In genomic region chr4:148452970-148453369, GRCh38 we compare ENCODE assay signal across 24 cellular contexts. TPM values are rescaled to one million over a fixed set of nuclear protein-coding genes. Genes with fewer than 3 reads are reported as not detected.
DNase-seq lines count a peak whose midpoint lies in the region; ATAC-seq and FAIRE-seq lines count a peak whose summit lies in the region.
"Had no signal": no experiment of that assay in that cellular context is flagged by ENCODE, and none has a peak within 500 bp of the region (broad histone marks: within the 10 kb centered on the region; RNA-seq: fewer than 3 reads in every experiment).

No MANE protein-coding gene starts in this region.

- H3K18ac ChIP-seq in mesendoderm (ENCODE audit: low read length), result no peak overlapping the region

- no peak overlapping the region for H3K9ac ChIP-seq in mesendoderm (ENCODE audit: low read length)
- H3K9ac ChIP-seq: GM23248 had no signal

- H2BK5ac ChIP-seq in mesendoderm (ENCODE audit: low read length), result no peak overlapping the region

- H4K8ac ChIP-seq in mesendoderm (ENCODE audit: low read depth, low read length), result no peak overlapping the region

- no peak overlapping the region for H3K4ac ChIP-seq in mesendoderm (ENCODE audit: low read depth, low read length)

- H3K4me3 ChIP-seq in mesendoderm (ENCODE audit: low read length), result no peak overlapping the region
- H3K4me3 ChIP-seq: GM12878, GM23248, K562 had no signal

- FAIRE-seq in RCC 7860 (lab: Jason Lieb, UNC), result no peak
- FAIRE-seq: A204.1, D721Med, GM12878, H54, K562 had no signal

- H3K79me2 ChIP-seq in mesendoderm (ENCODE audit: control insufficient read depth, insufficient read depth, low read length), result no peaks in the 10 kb centered on the region

- ATAC-seq in HG03025 (IDR thresholded peaks at IDR 0.05; ENCODE audit: low FRiP score, unreplicated experiment) (no peak), HG03565 (IDR thresholded peaks at IDR 0.05; ENCODE audit: unreplicated experiment) (no peak)
- ATAC-seq: GM12878, K562 had no signal

- H4K5ac ChIP-seq in mesendoderm (ENCODE audit: low read length), result no peak overlapping the region

- no peak overlapping the region for H3K4me2 ChIP-seq in mesendoderm (ENCODE audit: low read length)

- H3K23ac ChIP-seq in mesendoderm (ENCODE audit: low read length), result no peak overlapping the region

- no peak overlapping the region for H3K56ac ChIP-seq in mesendoderm (ENCODE audit: low read length)

- H3K27ac ChIP-seq in mesendoderm (ENCODE audit: low read depth, low read length) (no peak overlapping the region), caudate nucleus (ENCODE audit: low read depth, low read length) (no peak overlapping the region)
- H3K27ac ChIP-seq: GM23248 had no signal

- no peaks in the 10 kb centered on the region for H3K36me3 ChIP-seq in mesendoderm (ENCODE audit: control insufficient read depth, insufficient read depth, low read length)
- H3K36me3 ChIP-seq: BE2C had no signal

- H3K79me1 ChIP-seq in mesendoderm (ENCODE audit: low read length), result no peaks in the 10 kb centered on the region

- no peak overlapping the region for H2BK120ac ChIP-seq in mesendoderm (ENCODE audit: low read depth, low read length)

- no peak overlapping the region for H2BK15ac ChIP-seq in mesendoderm (replicated peaks; ENCODE audit: low read depth)

- no CpG with 5 or more reads among the region's 1 CpG for WGBS in mesendoderm (ENCODE audit: extremely low coverage, insufficient coverage, low lambda C conversion rate)

- no peaks in the 10 kb centered on the region for H3K27me3 ChIP-seq in mesendoderm (ENCODE audit: insufficient read depth, low read length, poor library complexity)

- H2AK5ac ChIP-seq in mesendoderm (ENCODE audit: low read length), result no peak overlapping the region

- DNase-seq in ELR (ENCODE audit: low read depth) (peak; percentile 29), RCC 7860 (ENCODE audit: low spot score) (peak; percentile 6), glomerular visceral epithelial cell (ENCODE audit: extremely low spot score) (peak; percentile 24), mesendoderm (peak; percentile 21), D341Med (ENCODE audit: low spot score) (no peak), caudate nucleus (lab: John Stamatoyannopoulos, UW) (no peak)
- DNase-seq: ACHN; BE2C; C1 segment of cervical spinal cord; CD4-positive, CD25-positive, alpha-beta regulatory T cell; CD8-positive, alpha-beta memory T cell; COR-L47; DMS79; GM23248; HCEC 1CT; IMR-90; Karpas-422 had no signal

- H3K4me1 ChIP-seq in mesendoderm (ENCODE audit: control insufficient read depth, low read depth, low read length), result no peaks in the 10 kb centered on the region
- H3K4me1 ChIP-seq: BE2C had no signal

RNA-seq across cellular contexts. Expression of gene NR3C2, which starts 10.8 kb away (rescaled TPM):
- 0.44 TPM for polyA plus RNA-seq in mesendoderm (2013, experiment 1 of 2)
- polyA plus RNA-seq in mesendoderm (2013, experiment 2 of 2), result 0.80 TPM

Comparison
In these comparisons a context has a peak if more than half of its experiments do, and no peak if none do; other contexts are left out.
1. DNase-seq: peak in ELR (single experiment), RCC 7860 (single experiment), glomerular visceral epithelial cell (single experiment) and mesendoderm (single experiment); none in D341Med (single experiment) and caudate nucleus (0 of 61).